Comparison of ENCODE assay signal across 29 cellular contexts in the genomic region with DNA sequence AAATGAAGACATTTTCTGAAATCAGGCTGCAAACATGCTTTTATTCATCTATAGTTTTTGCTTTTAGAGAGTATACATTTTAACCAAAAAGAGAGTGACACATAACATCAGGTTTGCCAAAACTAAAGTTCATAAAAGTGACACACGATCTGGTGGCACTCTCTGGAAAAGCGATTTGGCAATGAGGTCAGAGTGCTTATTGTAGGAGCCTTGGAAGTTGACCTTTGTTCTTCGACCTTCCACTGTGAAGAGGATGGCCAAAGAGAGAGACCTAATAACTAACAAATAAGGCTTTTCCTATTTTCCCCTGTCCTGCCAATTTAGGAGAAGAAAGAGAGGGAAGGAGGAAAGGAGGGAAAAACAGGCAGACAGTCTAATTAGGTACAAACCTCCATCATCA.
"Had no signal": no experiment of that assay in that cellular context is flagged by ENCODE, and none has a peak within 500 bp of the region (broad histone marks: within the 10 kb centered on the region; RNA-seq: fewer than 3 reads in every experiment).

No MANE protein-coding gene starts in this region.

- ATAC-seq: activated CD4-positive, alpha-beta T cell treated with anti-CD3 and anti-CD28 coated beads for 36 hours; activated CD4-positive, CD25-positive, alpha-beta regulatory T cell treated with anti-CD3 and anti-CD28 coated beads, Interleukin-2, amount 50 U/mL, for 24 hours; activated CD8-positive, alpha-beta T cell treated with anti-CD3 and anti-CD28 coated beads, Interleukin-2, amount 10 ng/mL, durations not matched to agents 7 days and 5 days; activated naive CD4-positive, alpha-beta T cell treated with anti-CD3 and anti-CD28 coated beads, Interleukin-2, amount 50 U/mL, for 72 hours; activated T-cell treated with anti-CD3 and anti-CD28 coated beads, Interleukin-2, amount 50 U/mL, for 4 hours; body of pancreas; PC-3; WTC11 had no signal

- H3K4me2 ChIP-seq: SK-N-SH had no signal

- H3K9me3 ChIP-seq: adrenal gland, body of pancreas, breast epithelium, Peyer's patch, SJSA1, SK-N-SH had no signal

- H3K9ac ChIP-seq: SK-N-SH had no signal

- DNase-seq: activated CD4-positive, alpha-beta T cell treated with anti-CD3 and anti-CD28 coated beads for 36 hours; activated CD4-positive, alpha-beta T cell treated with anti-CD3 and anti-CD28 coated beads, Interleukin-2, amount 10 ng/mL, durations not matched to agents 7 days and 5 days; activated CD4-positive, alpha-beta T cell treated with anti-CD3 and anti-CD28 coated beads, Interleukin-2, amount 50 U/mL, for 48 hours; activated CD8-positive, alpha-beta memory T cell treated with anti-CD3 and anti-CD28 coated beads, Interleukin-2, amount 50 U/mL, for 4 hours; activated CD8-positive, alpha-beta T cell treated with anti-CD3 and anti-CD28 coated beads, Interleukin-2, amount 10 ng/mL, durations not matched to agents 7 days and 5 days; activated gamma-delta T cell treated with Interleukin-2 at 50 U/mL for 16 hours; activated naive CD4-positive, alpha-beta T cell treated with anti-CD3 and anti-CD28 coated beads for 36 hours; activated T-cell treated with anti-CD3 and anti-CD28 coated beads for 4 hours; activated T-cell treated with anti-CD3 and anti-CD28 coated beads, Interleukin-2, amount 50 U/mL, for 4 hours; adrenal gland; body of pancreas; NCI-H1105; NCI-H1436; NCI-H1694 treated with DMSO at 0.1 percent for 48 hours; NCI-H2029; NCI-H345; NCI-H524 treated with DMSO at 0.1 percent for 48 hours; NK-92 treated with Interleukin-12 subunit alpha and Interleukin-12 subunit beta, amount 100 ng/mL, for 24 hours; PC-3; Peyer's patch; RPMI8226; SHP77 treated with DMSO at 0.1 percent for 48 hours; SK-N-SH had no signal

- H3K27ac ChIP-seq: adrenal gland, body of pancreas, breast epithelium, Peyer's patch, SJSA1 had no signal

- H3K9me2 ChIP-seq: SK-N-SH had no signal

- FAIRE-seq: astrocyte had no signal

- H3K27me3 ChIP-seq: adrenal gland, body of pancreas, breast epithelium, Peyer's patch, SJSA1 had no signal

- H3K4me3 ChIP-seq: adrenal gland, body of pancreas, breast epithelium, Peyer's patch, SJSA1 had no signal

- H3K4me1 ChIP-seq: adrenal gland, breast epithelium, Peyer's patch had no signal

- H3K36me3 ChIP-seq: adrenal gland, breast epithelium, Peyer's patch, SJSA1 had no signal
